8 cellular contexts compared by ENCODE assay signal in genomic region chr3:119498188-119498987, GRCh38. TPM values are rescaled to one million over a fixed set of nuclear protein-coding genes. Genes with fewer than 3 reads are reported as not detected.
DNase-seq lines count a peak whose midpoint lies in the region; ATAC-seq and TF ChIP-seq lines count a peak whose summit lies in the region.

A gene with protein sequence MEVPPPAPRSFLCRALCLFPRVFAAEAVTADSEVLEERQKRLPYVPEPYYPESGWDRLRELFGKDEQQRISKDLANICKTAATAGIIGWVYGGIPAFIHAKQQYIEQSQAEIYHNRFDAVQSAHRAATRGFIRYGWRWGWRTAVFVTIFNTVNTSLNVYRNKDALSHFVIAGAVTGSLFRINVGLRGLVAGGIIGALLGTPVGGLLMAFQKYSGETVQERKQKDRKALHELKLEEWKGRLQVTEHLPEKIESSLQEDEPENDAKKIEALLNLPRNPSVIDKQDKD (plus strand): TSS chr3:119498547. CDS start chr3:119498734, 187 bp downstream.

- H3K4me3 Mint-ChIP-seq in activated B cell treated with CpG ODN at 0.5 μM for 24 hours (peak within 1 kb of the TSS; percentile 99), immature natural killer cell (peak within 1 kb of the TSS; percentile 95 to 100 (median 99))

- DNase-seq in AG08395 (ENCODE audit: low spot score) (peak; percentile 99), NCI-H345 (lab: John Stamatoyannopoulos, UW) (peak; percentile 94), activated B cell treated with CpG ODN at 0.5 μM for 24 hours (peak; percentile 96), caudate nucleus (lab: John Stamatoyannopoulos, UW) (peak; percentile 66 to 99 (median 96)), immature natural killer cell (peak; percentile 95 to 97 (median 96)), smooth muscle cell of the brain vasculature (ENCODE audit: low read depth, low spot score) (peak; percentile 84)

- peak; percentile 88 for TF ChIP-seq POLR2A in GM18951 (IDR thresholded peaks at IDR 0.05; ENCODE audit: extremely low read depth, insufficient read depth, insufficient read length)

- H3K27ac Mint-ChIP-seq in activated B cell treated with CpG ODN at 0.5 μM for 24 hours = peak within 1 kb of the TSS; percentile 97
- H3K27ac Mint-ChIP-seq in immature natural killer cell = peak within 1 kb of the TSS; percentile 99

- H3K9me3 Mint-ChIP-seq in activated B cell treated with CpG ODN at 0.5 μM for 24 hours (no peaks in the 10 kb centered on the region), immature natural killer cell (no peaks in the 10 kb centered on the region)

- in situ Hi-C loops in GM18951 (cut with MboI; ENCODE audit: low sequenced_read_pairs, unreplicated experiment) = no loop called here

- TF ChIP-seq CTCF in activated B cell treated with CpG ODN at 0.5 μM for 24 hours (IDR thresholded peaks at IDR 0.05) = no peak

- H3K36me3 Mint-ChIP-seq in activated B cell treated with CpG ODN at 0.5 μM for 24 hours (ENCODE audit: low read depth) (peaks cover 19% of the 10 kb centered on the region), immature natural killer cell (peaks cover 0 to 2% (median 0%) of the 10 kb centered on the region in 3 donors)

- ATAC-seq in HG03196 (IDR thresholded peaks at IDR 0.05; ENCODE audit: unreplicated experiment) (peak; percentile 97), activated B cell treated with CpG ODN at 0.5 μM for 24 hours (ENCODE audit: low read depth) (peak; percentile 98)

- H3K4me1 Mint-ChIP-seq in activated B cell treated with CpG ODN at 0.5 μM for 24 hours (peaks cover 38% of the 10 kb centered on the region), immature natural killer cell (peaks cover 33 to 38% of the 10 kb centered on the region in 2 donors)

- peak within 1 kb of the TSS; percentile 76 for H3K27ac ChIP-seq in caudate nucleus (ENCODE audit: low read depth, low read length)

- no peaks in the 10 kb centered on the region for H3K27me3 Mint-ChIP-seq in activated B cell treated with CpG ODN at 0.5 μM for 24 hours
- H3K27me3 Mint-ChIP-seq in immature natural killer cell (ENCODE audit: low read depth in 3 of 3) = peaks cover 6 to 10% (median 7%) of the 10 kb centered on the region in 3 donors

- CTCF ChIA-PET in activated B cell treated with CpG ODN at 0.5 μM for 24 hours (lab: Charles Lee) = interaction anchor here (0.6 to 3.1 kb wide), 4 partner anchors 61 to 615 kb away, joined by 3 to 20 read pairs (median 8); partner anchors contain the start of gene CD80

- POLR2A ChIA-PET in activated B cell treated with CpG ODN at 0.5 μM for 24 hours (lab: Charles Lee) = interaction anchor here (0.5 to 3.3 kb wide), 34 partner anchors 9 to 1098 kb away, joined by 3 to 102 read pairs (median 6); partner anchors contain the start of genes ADPRH, B4GALT4, CD80 and COX17

- intact Hi-C loops in activated B cell treated with CpG ODN at 0.5 μM for 24 hours (cut with micrococcal nuclease) = loop anchor here (1.0 to 10.0 kb wide), 11 partner anchors 29 to 596 kb away; partner anchors contain the start of genes COX17, GSK3B and TMEM39A

RNA-seq across cellular contexts. Expression of the gene that starts here (rescaled TPM):
- total RNA-seq in activated B cell treated with CpG ODN at 0.5 μM for 24 hours = 73.0 and 76.1 TPM in 2 replicates
- polyA plus RNA-seq in immature natural killer cell = 10 to 100 TPM; 54.3 to 78.4 (median 69.4) TPM

Comparison
In these comparisons a context has a peak if more than half of its experiments do, and no peak if none do; other contexts are left out.
1. Peak in every context shown above with its lines: DNase-seq, ATAC-seq and H3K27ac ChIP-seq.